ENCODE assay signal across 15 cellular contexts in genomic region chr1:184567648-184568047, GRCh38.
DNase-seq lines count a peak whose midpoint lies in the region; ATAC-seq, FAIRE-seq and TF ChIP-seq lines count a peak whose summit lies in the region.
"Had no signal": no experiment of that assay in that cellular context is flagged by ENCODE, and none has a peak within 500 bp of the region (broad histone marks: within the 10 kb centered on the region; RNA-seq: fewer than 3 reads in every experiment).

No MANE protein-coding gene starts in this region.

- H3K4me3 Mint-ChIP-seq in astrocyte (ENCODE audit: unreplicated experiment), result peak overlapping the region; percentile 5
- no peak overlapping the region for H3K4me3 Mint-ChIP-seq in activated naive CD4-positive, alpha-beta T cell treated with anti-CD3 and anti-CD28 coated beads, Interleukin-2, amount 10 ng/mL, durations not matched to agents 7 days and 5 days
- H3K4me3 Mint-ChIP-seq: activated naive CD4-positive, alpha-beta T cell treated with anti-CD3 and anti-CD28 coated beads for 36 hours; memory B cell had no signal

- H3K9me3 ChIP-seq in astrocyte (ENCODE audit: insufficient read depth, low read depth, low read length), result no peaks in the 10 kb centered on the region
- H3K9me3 ChIP-seq in left lung, result no peaks in the 10 kb centered on the region
- H3K9me3 ChIP-seq: BE2C had no signal

- peak; percentile 63 for FAIRE-seq in astrocyte (lab: Jason Lieb, UNC)

- ATAC-seq in left lung (peak; percentile 12), GM21515 (IDR thresholded peaks at IDR 0.05; ENCODE audit: unreplicated experiment) (no peak)
- ATAC-seq: Right ventricle myocardium inferior had no signal

- H3K27me3 Mint-ChIP-seq in astrocyte (ENCODE audit: low read depth, unreplicated experiment), result no peaks in the 10 kb centered on the region
- H3K27me3 Mint-ChIP-seq in activated naive CD4-positive, alpha-beta T cell treated with anti-CD3 and anti-CD28 coated beads, Interleukin-2, amount 10 ng/mL, durations not matched to agents 7 days and 5 days, result peaks cover 4% of the 10 kb centered on the region

- H2AFZ ChIP-seq in astrocyte (ENCODE audit: low read depth, low read length), result no peak overlapping the region

- CTCF ChIA-PET in activated naive CD4-positive, alpha-beta T cell treated with anti-CD3 and anti-CD28 coated beads, Interleukin-2, amount 10 ng/mL, durations not matched to agents 7 days and 5 days (lab: Charles Lee), result no interaction called here

- H4K20me1 ChIP-seq in astrocyte (ENCODE audit: insufficient read depth, low read length), result no peaks in the 10 kb centered on the region

- no peaks in the 10 kb centered on the region for H3K9me3 Mint-ChIP-seq in astrocyte (ENCODE audit: unreplicated experiment)
- no peaks in the 10 kb centered on the region for H3K9me3 Mint-ChIP-seq in activated naive CD4-positive, alpha-beta T cell treated with anti-CD3 and anti-CD28 coated beads, Interleukin-2, amount 10 ng/mL, durations not matched to agents 7 days and 5 days
- H3K9me3 Mint-ChIP-seq: activated naive CD4-positive, alpha-beta T cell treated with anti-CD3 and anti-CD28 coated beads for 36 hours; memory B cell had no signal

- H3K9ac ChIP-seq in astrocyte (ENCODE audit: low read length), result no peak overlapping the region

- H3K4me3 ChIP-seq in AG09309 (ENCODE audit: control insufficient read depth, low read depth, low read length) (no peak overlapping the region), astrocyte (ENCODE audit: insufficient read depth, low read depth, low read length) (no peak overlapping the region), left lung (no peak overlapping the region)

- H3K27me3 ChIP-seq in astrocyte (ENCODE audit: insufficient read depth, low read length), result no peaks in the 10 kb centered on the region
- H3K27me3 ChIP-seq in left lung, result no peaks in the 10 kb centered on the region
- H3K27me3 ChIP-seq: BE2C had no signal

- intact Hi-C loops in left lung (cut with DNase I), result loop anchor here in 1 of 2 donors (10.0 kb wide), 2 partner anchors 97 to 493 kb away; no protein-coding TSS in a partner anchor

- H3K4me1 Mint-ChIP-seq in astrocyte (ENCODE audit: low read depth, unreplicated experiment), result peaks cover 20% of the 10 kb centered on the region
- H3K4me1 Mint-ChIP-seq in activated naive CD4-positive, alpha-beta T cell treated with anti-CD3 and anti-CD28 coated beads, Interleukin-2, amount 10 ng/mL, durations not matched to agents 7 days and 5 days, result no peaks in the 10 kb centered on the region
- H3K4me1 Mint-ChIP-seq: memory B cell had no signal

- no peak overlapping the region for H3K4me2 ChIP-seq in astrocyte (ENCODE audit: low read length)

- H3K4me1 ChIP-seq in astrocyte (ENCODE audit: insufficient read depth, low read length) (peaks cover 3% of the 10 kb centered on the region), left lung (peaks cover 6 to 7% of the 10 kb centered on the region in 2 donors)

- H3K79me2 ChIP-seq in astrocyte (ENCODE audit: insufficient read depth, low read length), result no peaks in the 10 kb centered on the region

- H3K36me3 Mint-ChIP-seq in astrocyte (ENCODE audit: low read depth, unreplicated experiment), result no peaks in the 10 kb centered on the region
- no peaks in the 10 kb centered on the region for H3K36me3 Mint-ChIP-seq in activated naive CD4-positive, alpha-beta T cell treated with anti-CD3 and anti-CD28 coated beads, Interleukin-2, amount 10 ng/mL, durations not matched to agents 7 days and 5 days
- H3K36me3 Mint-ChIP-seq: memory B cell had no signal

- DNase-seq in AG09309 (ENCODE audit: low read depth) (peak; percentile 1), HT1080 (ENCODE audit: low read depth) (peak; percentile 7), astrocyte (ENCODE audit: low read depth) (peak; percentile 86), left lung (no peak), DMS 273 treated with DMSO at 0.1 percent for 48 hours (lab: John Stamatoyannopoulos, UW) (no peak), NOMO-1 (lab: John Stamatoyannopoulos, UW; ENCODE audit: unreplicated experiment in 2 of 2) (no peak)
- no peak for DNase-seq in activated naive CD4-positive, alpha-beta T cell treated with anti-CD3 and anti-CD28 coated beads, Interleukin-2, amount 10 ng/mL, durations not matched to agents 7 days and 5 days
- DNase-seq: activated naive CD4-positive, alpha-beta T cell treated with anti-CD3 and anti-CD28 coated beads for 36 hours; BE2C; NCI-H1417; NCI-H526 had no signal

- no peak overlapping the region for H3K27ac ChIP-seq in astrocyte (ENCODE audit: low read depth, low read length)
- no peak overlapping the region for H3K27ac ChIP-seq in left lung
- H3K27ac ChIP-seq: epithelial cell of prostate had no signal

- TF ChIP-seq CTCF in AG09309 (IDR thresholded peaks at IDR 0.05; ENCODE audit: control insufficient read depth, insufficient read depth, low read depth, low read length, missing control alignments), result no peak
- no peak for TF ChIP-seq CTCF in astrocyte (IDR thresholded peaks at IDR 0.05; ENCODE audit: insufficient read depth, low read depth, low read length)
- no peak for TF ChIP-seq CTCF in left lung (IDR thresholded peaks at IDR 0.05)

- H3K27ac Mint-ChIP-seq in astrocyte (ENCODE audit: unreplicated experiment), result peak overlapping the region; percentile 71
- no peak overlapping the region for H3K27ac Mint-ChIP-seq in activated naive CD4-positive, alpha-beta T cell treated with anti-CD3 and anti-CD28 coated beads, Interleukin-2, amount 10 ng/mL, durations not matched to agents 7 days and 5 days
- H3K27ac Mint-ChIP-seq: activated naive CD4-positive, alpha-beta T cell treated with anti-CD3 and anti-CD28 coated beads for 36 hours; memory B cell had no signal

- no peaks in the 10 kb centered on the region for H3K36me3 ChIP-seq in astrocyte (ENCODE audit: insufficient read depth, low read length)
- no peaks in the 10 kb centered on the region for H3K36me3 ChIP-seq in left lung
- H3K36me3 ChIP-seq: BE2C had no signal

Comparison
In these comparisons a context has a peak if more than half of its experiments do, and no peak if none do; other contexts are left out.
1. DNase-seq: peak in AG09309 (single experiment), HT1080 (single experiment) and astrocyte (single experiment); none in left lung (0 of 2), DMS 273 treated with DMSO at 0.1 percent for 48 hours (single experiment), activated naive CD4-positive, alpha-beta T cell treated with anti-CD3 and anti-CD28 coated beads, Interleukin-2, amount 10 ng/mL, durations not matched to agents 7 days and 5 days (single experiment) and NOMO-1 (0 of 2).